Comparison of ENCODE assay signal across 17 cellular contexts in genomic region chr10:88111294-88111693, GRCh38.
DNase-seq lines count a peak whose midpoint lies in the region; ATAC-seq and TF ChIP-seq lines count a peak whose summit lies in the region.
"Had no signal": no experiment of that assay in that cellular context is flagged by ENCODE, and none has a peak within 500 bp of the region (broad histone marks: within the 10 kb centered on the region; RNA-seq: fewer than 3 reads in every experiment).

No MANE protein-coding gene starts in this region.

- ATAC-seq in GM18909 (IDR thresholded peaks at IDR 0.05; ENCODE audit: poor library complexity, unreplicated experiment) (peak; percentile 18), HG03378 (IDR thresholded peaks at IDR 0.05; ENCODE audit: unreplicated experiment) (peak; percentile 23)
- ATAC-seq: CD8-positive, alpha-beta T cell; K562 had no signal

- H3K4me2 ChIP-seq in SU-DHL-6 (ENCODE audit: low read depth, low read length, poor library complexity, severe bottlenecking) = peak overlapping the region; percentile 45

- no peaks in the 10 kb centered on the region for H3K27me3 ChIP-seq in SU-DHL-6 (ENCODE audit: low read length)
- H3K27me3 ChIP-seq: BLaER1 had no signal

- H3K36me3 ChIP-seq in SU-DHL-6 (ENCODE audit: low read length) = peaks cover 9% of the 10 kb centered on the region; the same call in 1 of the 2 replicates
- H3K36me3 ChIP-seq: BLaER1 had no signal

- H3K9me3 ChIP-seq in SU-DHL-6 (ENCODE audit: insufficient read depth, low read length) = no peaks in the 10 kb centered on the region
- H3K9me3 ChIP-seq: A549, BLaER1 had no signal

- POLR2A ChIA-PET in GM10248 (lab: Yijun Ruan, JAX) = no interaction called here

- no peak for TF ChIP-seq CTCF in SU-DHL-6 (IDR thresholded peaks at IDR 0.05; ENCODE audit: insufficient read depth, low read length, poor library complexity, severe bottlenecking)
- no peak for TF ChIP-seq CTCF in GM10248 (IDR thresholded peaks at IDR 0.05; ENCODE audit: control extremely low read depth, extremely low read depth, low read depth, missing control alignments)

- peak; percentile 35 for DNase-seq in CD1c-positive myeloid dendritic cell (ENCODE audit: extremely low spot score)
- DNase-seq in HK-2 (ENCODE audit: unreplicated experiment) = no peak
- DNase-seq in activated T-cell treated with anti-CD3 and anti-CD28 coated beads, Interleukin-2, amount 50 U/mL, for 1 hour = no peak
- DNase-seq in GM10248 (ENCODE audit: extremely low spot score) = no peak
- DNase-seq in activated CD4-positive, CD25-positive, alpha-beta regulatory T cell (lab: John Stamatoyannopoulos, UW) = no peak
- DNase-seq: Calu3; CD8-positive, alpha-beta T cell; NCI-H1048; NCI-H1436; NCI-H2029; NCI-H526 had no signal

- H3K4me3 ChIP-seq in SU-DHL-6 (ENCODE audit: insufficient read depth, low read length, poor library complexity, severe bottlenecking) = no peak overlapping the region
- H3K4me3 ChIP-seq: A549, BLaER1, K562 had no signal

- peak overlapping the region; percentile 99 for H3K27ac ChIP-seq in SU-DHL-6 (ENCODE audit: low read depth, low read length)

- H3K9ac ChIP-seq in SU-DHL-6 (ENCODE audit: low read length) = peak overlapping the region; percentile 35; the same call in 1 of the 2 replicates
- H3K9ac ChIP-seq: BLaER1 had no signal

- CTCF ChIA-PET in GM10248 (lab: Yijun Ruan, JAX) = interaction anchor here (0.6 to 4.0 kb wide), 5 partner anchors 12 to 277 kb away, joined by 3 to 33 read pairs (median 3); no protein-coding TSS in a partner anchor

- H3F3A ChIP-seq in SU-DHL-6 (ENCODE audit: insufficient read depth) = peaks cover 76% of the 10 kb centered on the region

- no peaks in the 10 kb centered on the region for H4K20me1 ChIP-seq in SU-DHL-6 (ENCODE audit: low read depth, low read length)
- H4K20me1 ChIP-seq: BLaER1 had no signal

- H3K79me2 ChIP-seq in SU-DHL-6 (ENCODE audit: insufficient read depth, low read length) = peaks cover 4% of the 10 kb centered on the region; the same call in 1 of the 2 replicates

- peak overlapping the region; percentile 83 for H2AFZ ChIP-seq in SU-DHL-6 (ENCODE audit: low read depth, low read length, severe bottlenecking)

- no peaks in the 10 kb centered on the region for H3K9me2 ChIP-seq in SU-DHL-6 (replicated peaks; ENCODE audit: insufficient read depth, low read length)
